In genomic region chr9:91207481-91207888, GRCh38 we compare ENCODE assay signal across 8 cellular contexts.
DNase-seq lines count a peak whose midpoint lies in the region; ATAC-seq and TF ChIP-seq lines count a peak whose summit lies in the region.

No MANE protein-coding gene starts in this region.

- peaks cover 8% of the 10 kb centered on the region for H3K36me3 Mint-ChIP-seq in brain
- H3K36me3 Mint-ChIP-seq in naive thymus-derived CD8-positive, alpha-beta T cell, result peaks cover 0 to 1% (median 0%) of the 10 kb centered on the region in 3 donors

- no peaks in the 10 kb centered on the region for H3K27me3 Mint-ChIP-seq in brain
- H3K27me3 Mint-ChIP-seq in naive thymus-derived CD8-positive, alpha-beta T cell, result no peaks in the 10 kb centered on the region

- POLR2A ChIA-PET in naive thymus-derived CD8-positive, alpha-beta T cell (lab: Charles Lee), result interaction anchor here (0.5 to 1.2 kb wide), 2 partner anchors 14 to 182 kb away, joined by 3 read pairs; no protein-coding TSS in a partner anchor

- no peak for DNase-seq in naive thymus-derived CD8-positive, alpha-beta T cell
- no peak for DNase-seq in stimulated activated CD4-positive, alpha-beta T cell treated with anti-CD3 and anti-CD28 coated beads, Interleukin-2, amount 100 ng/mL, for 24 hours

- H3K4me3 Mint-ChIP-seq in brain, result peak overlapping the region in 2 of 5 experiments; percentile 30 to 58
- H3K4me3 Mint-ChIP-seq in naive thymus-derived CD8-positive, alpha-beta T cell, result peak overlapping the region; percentile 63 to 85 (median 76)

- ATAC-seq in GM18511 (IDR thresholded peaks at IDR 0.05; ENCODE audit: unreplicated experiment) (peak; percentile 33), HG03280 (IDR thresholded peaks at IDR 0.05; ENCODE audit: unreplicated experiment) (peak; percentile 17), GM19463 (IDR thresholded peaks at IDR 0.05; ENCODE audit: unreplicated experiment) (no peak), GM21619 (IDR thresholded peaks at IDR 0.05; ENCODE audit: unreplicated experiment) (no peak), HG02798 (IDR thresholded peaks at IDR 0.05; ENCODE audit: poor library complexity, unreplicated experiment) (no peak)
- no peak for ATAC-seq in naive thymus-derived CD8-positive, alpha-beta T cell

- no peak for TF ChIP-seq CTCF in brain (conservative IDR thresholded peaks at IDR 0.05)

- peaks cover 22% of the 10 kb centered on the region for H3K4me1 Mint-ChIP-seq in brain
- H3K4me1 Mint-ChIP-seq in naive thymus-derived CD8-positive, alpha-beta T cell, result peaks cover 16 to 40% (median 30%) of the 10 kb centered on the region in 4 donors

- peaks cover 7 to 20% (median 19%) of the 10 kb centered on the region in 5 experiments for H3K9me3 Mint-ChIP-seq in brain
- peaks cover 0 to 6% (median 0%) of the 10 kb centered on the region in 9 donors for H3K9me3 Mint-ChIP-seq in naive thymus-derived CD8-positive, alpha-beta T cell

- peak overlapping the region in 4 of 5 experiments; percentile 52 to 98 (median 79) for H3K27ac Mint-ChIP-seq in brain
- H3K27ac Mint-ChIP-seq in naive thymus-derived CD8-positive, alpha-beta T cell, result peak overlapping the region in 9 of 10 donors; percentile 51 to 94 (median 84)

Comparison
In these comparisons a context has a peak if more than half of its experiments do, and no peak if none do; other contexts are left out.
1. ATAC-seq: peak in GM18511 (single experiment) and HG03280 (single experiment); none in naive thymus-derived CD8-positive, alpha-beta T cell (0 of 2), GM19463 (single experiment), GM21619 (single experiment) and HG02798 (single experiment).